In genomic region chr9:4997196-4997595, GRCh38 we compare ENCODE assay signal across 21 cellular contexts.
"Had no signal": no experiment of that assay in that cellular context is flagged by ENCODE, and none has a peak within 500 bp of the region (broad histone marks: within the 10 kb centered on the region; RNA-seq: fewer than 3 reads in every experiment).

No MANE protein-coding gene starts in this region.

- H3K27ac Mint-ChIP-seq: activated naive CD8-positive, alpha-beta T cell treated with anti-CD3 and anti-CD28 coated beads for 36 hours; memory B cell; WTC11 had no signal

- H3K9me3 Mint-ChIP-seq: central memory CD8-positive, alpha-beta T cell; memory B cell had no signal

- H3K4me3 Mint-ChIP-seq: activated naive CD8-positive, alpha-beta T cell treated with anti-CD3 and anti-CD28 coated beads for 36 hours; central memory CD8-positive, alpha-beta T cell; memory B cell; nephron; WTC11 had no signal

- DNase-seq: activated naive CD8-positive, alpha-beta T cell treated with anti-CD3 and anti-CD28 coated beads for 36 hours; amniotic stem cell; dorsolateral prefrontal cortex; esophagus squamous epithelium; foreskin fibroblast; heart right ventricle; left colon; occipital lobe; posterior cingulate gyrus; retina; sigmoid colon; stimulated activated CD4-positive, alpha-beta T cell treated with anti-CD3 and anti-CD28 coated beads, Interleukin-4, amount 100 ng/mL, for 1 hour; stimulated activated naive CD4-positive, alpha-beta T cell; substantia nigra; T1000; thyroid gland had no signal

- H3K27me3 Mint-ChIP-seq: activated naive CD8-positive, alpha-beta T cell treated with anti-CD3 and anti-CD28 coated beads for 36 hours; central memory CD8-positive, alpha-beta T cell; memory B cell had no signal

- ATAC-seq: heart right ventricle, left colon, SK-N-SH treated with all-trans-retinoic acid at 6 μM for 48 hours, WTC11 had no signal
